In genomic region chr14:54488646-54489317, GRCh38 we compare ENCODE assay signal across 1 cellular context.
TF ChIP-seq lines count a peak whose summit lies in the region.

Gene GMFB, minus strand, starts transcription at chr14:54488980. Its CDS starts 53 bp downstream, at chr14:54488927.

TF ChIP-seq in HepG2, 621 proteins besides CTCF, POLR2A, EP300 and RAD21 (continued from another document and continues in another):
- TF ChIP-seq, protein P1, sequence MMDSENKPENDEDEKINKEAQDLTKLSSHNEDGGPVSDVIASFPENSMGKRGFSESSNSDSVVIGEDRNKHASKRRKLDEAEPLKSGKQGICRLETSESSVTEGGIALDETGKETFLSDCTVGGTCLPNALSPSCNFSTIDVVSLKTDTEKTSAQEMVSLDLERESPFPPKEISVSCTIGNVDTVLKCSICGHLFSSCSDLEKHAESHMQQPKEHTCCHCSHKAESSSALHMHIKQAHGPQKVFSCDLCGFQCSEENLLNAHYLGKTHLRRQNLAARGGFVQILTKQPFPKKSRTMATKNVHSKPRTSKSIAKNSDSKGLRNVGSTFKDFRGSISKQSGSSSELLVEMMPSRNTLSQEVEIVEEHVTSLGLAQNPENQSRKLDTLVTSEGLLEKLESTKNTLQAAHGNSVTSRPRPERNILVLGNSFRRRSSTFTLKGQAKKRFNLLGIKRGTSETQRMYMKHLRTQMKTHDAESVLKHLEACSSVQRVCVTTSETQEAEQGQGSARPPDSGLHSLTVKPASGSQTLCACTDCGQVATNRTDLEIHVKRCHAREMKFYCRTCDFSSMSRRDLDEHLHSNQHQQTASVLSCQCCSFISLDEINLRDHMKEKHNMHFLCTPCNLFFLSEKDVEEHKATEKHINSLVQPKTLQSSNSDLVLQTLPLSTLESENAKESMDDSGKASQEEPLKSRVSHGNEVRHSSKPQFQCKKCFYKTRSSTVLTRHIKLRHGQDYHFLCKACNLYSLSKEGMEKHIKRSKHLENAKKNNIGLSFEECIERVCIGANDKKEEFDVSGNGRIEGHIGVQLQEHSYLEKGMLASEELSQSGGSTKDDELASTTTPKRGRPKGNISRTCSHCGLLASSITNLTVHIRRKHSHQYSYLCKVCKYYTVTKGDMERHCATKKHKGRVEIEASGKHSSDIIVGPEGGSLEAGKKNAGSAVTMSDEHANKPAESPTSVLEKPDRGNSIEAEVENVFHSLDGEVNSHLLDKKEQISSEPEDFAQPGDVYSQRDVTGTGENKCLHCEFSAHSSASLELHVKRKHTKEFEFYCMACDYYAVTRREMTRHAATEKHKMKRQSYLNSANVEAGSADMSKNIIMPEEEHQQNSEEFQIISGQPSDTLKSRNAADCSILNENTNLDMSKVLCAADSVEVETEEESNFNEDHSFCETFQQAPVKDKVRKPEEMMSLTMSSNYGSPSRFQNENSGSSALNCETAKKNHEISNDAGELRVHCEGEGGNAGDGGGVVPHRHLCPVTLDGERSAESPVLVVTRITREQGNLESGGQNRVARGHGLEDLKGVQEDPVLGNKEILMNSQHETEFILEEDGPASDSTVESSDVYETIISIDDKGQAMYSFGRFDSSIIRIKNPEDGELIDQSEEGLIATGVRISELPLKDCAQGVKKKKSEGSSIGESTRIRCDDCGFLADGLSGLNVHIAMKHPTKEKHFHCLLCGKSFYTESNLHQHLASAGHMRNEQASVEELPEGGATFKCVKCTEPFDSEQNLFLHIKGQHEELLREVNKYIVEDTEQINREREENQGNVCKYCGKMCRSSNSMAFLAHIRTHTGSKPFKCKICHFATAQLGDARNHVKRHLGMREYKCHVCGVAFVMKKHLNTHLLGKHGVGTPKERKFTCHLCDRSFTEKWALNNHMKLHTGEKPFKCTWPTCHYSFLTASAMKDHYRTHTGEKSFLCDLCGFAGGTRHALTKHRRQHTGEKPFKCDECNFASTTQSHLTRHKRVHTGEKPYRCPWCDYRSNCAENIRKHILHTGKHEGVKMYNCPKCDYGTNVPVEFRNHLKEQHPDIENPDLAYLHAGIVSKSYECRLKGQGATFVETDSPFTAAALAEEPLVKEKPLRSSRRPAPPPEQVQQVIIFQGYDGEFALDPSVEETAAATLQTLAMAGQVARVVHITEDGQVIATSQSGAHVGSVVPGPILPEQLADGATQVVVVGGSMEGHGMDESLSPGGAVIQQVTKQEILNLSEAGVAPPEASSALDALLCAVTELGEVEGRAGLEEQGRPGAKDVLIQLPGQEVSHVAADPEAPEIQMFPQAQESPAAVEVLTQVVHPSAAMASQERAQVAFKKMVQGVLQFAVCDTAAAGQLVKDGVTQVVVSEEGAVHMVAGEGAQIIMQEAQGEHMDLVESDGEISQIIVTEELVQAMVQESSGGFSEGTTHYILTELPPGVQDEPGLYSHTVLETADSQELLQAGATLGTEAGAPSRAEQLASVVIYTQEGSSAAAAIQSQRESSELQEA (CRISPR knock-in tag; IDR thresholded peaks at IDR 0.05; ENCODE audit: not compliant biosample characterization): peak; percentile 57
- TF ChIP-seq ZNF550 (CRISPR knock-in tag; IDR thresholded peaks at IDR 0.05; ENCODE audit: borderline replicate concordance) (no peak; the same call in 1 of the 2 replicates), ZNF883 (CRISPR knock-in tag; IDR thresholded peaks at IDR 0.05; ENCODE audit: not compliant biosample characterization) (peak; percentile 67), PHF5A (CRISPR knock-in tag; IDR thresholded peaks at IDR 0.05; ENCODE audit: low read depth, unreplicated experiment) (no peak), GPN1 (CRISPR knock-in tag; IDR thresholded peaks at IDR 0.05; ENCODE audit: borderline replicate concordance) (no peak), THAP8 (CRISPR knock-in tag; IDR thresholded peaks at IDR 0.05; ENCODE audit: borderline replicate concordance) (no peak), NCOA5 (CRISPR knock-in tag; IDR thresholded peaks at IDR 0.05) (no peak), PBX2 (CRISPR knock-in tag; IDR thresholded peaks at IDR 0.05) (no peak), CREB1 (IDR thresholded peaks at IDR 0.05) (no peak), CREB1 (CRISPR knock-in tag; IDR thresholded peaks at IDR 0.05) (peak; percentile 39; the same call in 1 of the 2 replicates), ZNF639 (CRISPR knock-in tag; conservative IDR thresholded peaks at IDR 0.05) (0 out of 2 replicates have a peak, but pooled peaks have one; percentile 30), GMEB1 (CRISPR knock-in tag; IDR thresholded peaks at IDR 0.05; ENCODE audit: borderline replicate concordance) (peak; percentile 39), MIER2 (CRISPR knock-in tag; IDR thresholded peaks at IDR 0.05) (no peak; the same call in 1 of the 2 replicates), SP2 (CRISPR knock-in tag; IDR thresholded peaks at IDR 0.05) (no peak), NFATC3 (CRISPR knock-in tag; IDR thresholded peaks at IDR 0.05) (no peak), ZNF563 (CRISPR knock-in tag; IDR thresholded peaks at IDR 0.05) (peak; percentile 88), ZNF777 (CRISPR knock-in tag; IDR thresholded peaks at IDR 0.05) (no peak; the same call in none of the 2 replicates), ZNF484 (CRISPR knock-in tag; IDR thresholded peaks at IDR 0.05; ENCODE audit: borderline replicate concordance, low read depth) (no peak), TBP (CRISPR knock-in tag; IDR thresholded peaks at IDR 0.05) (no peak), CENPT (CRISPR knock-in tag; IDR thresholded peaks at IDR 0.05; ENCODE audit: low read depth) (0 out of 2 replicates have a peak, but pooled peaks have one; percentile 39), ZNF281 (CRISPR knock-in tag; IDR thresholded peaks at IDR 0.05; ENCODE audit: borderline replicate concordance) (0 out of 2 replicates have a peak, but pooled peaks have one; percentile 5), GTF3A (CRISPR knock-in tag; conservative IDR thresholded peaks at IDR 0.05) (no peak), ESRRA (CRISPR knock-in tag; IDR thresholded peaks at IDR 0.05; ENCODE audit: low read depth) (no peak; the same call in 1 of the 2 replicates), CAMTA2 (CRISPR knock-in tag; IDR thresholded peaks at IDR 0.05; ENCODE audit: borderline replicate concordance) (no peak), NFE2L2 (IDR thresholded peaks at IDR 0.05; ENCODE audit: low read length) (no peak)
- TF ChIP-seq, protein P2, sequence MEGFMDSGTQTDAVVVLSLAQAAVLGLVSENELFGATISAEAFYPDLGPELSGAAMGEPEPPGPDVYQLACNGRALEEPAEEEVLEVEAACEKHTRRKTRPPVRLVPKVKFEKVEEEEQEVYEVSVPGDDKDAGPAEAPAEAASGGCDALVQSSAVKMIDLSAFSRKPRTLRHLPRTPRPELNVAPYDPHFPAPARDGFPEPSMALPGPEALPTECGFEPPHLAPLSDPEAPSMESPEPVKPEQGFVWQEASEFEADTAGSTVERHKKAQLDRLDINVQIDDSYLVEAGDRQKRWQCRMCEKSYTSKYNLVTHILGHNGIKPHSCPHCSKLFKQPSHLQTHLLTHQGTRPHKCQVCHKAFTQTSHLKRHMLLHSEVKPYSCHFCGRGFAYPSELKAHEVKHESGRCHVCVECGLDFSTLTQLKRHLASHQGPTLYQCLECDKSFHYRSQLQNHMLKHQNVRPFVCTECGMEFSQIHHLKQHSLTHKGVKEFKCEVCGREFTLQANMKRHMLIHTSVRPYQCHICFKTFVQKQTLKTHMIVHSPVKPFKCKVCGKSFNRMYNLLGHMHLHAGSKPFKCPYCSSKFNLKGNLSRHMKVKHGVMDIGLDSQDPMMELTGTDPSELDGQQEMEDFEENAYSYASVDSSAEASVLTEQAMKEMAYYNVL (CRISPR knock-in tag; IDR thresholded peaks at IDR 0.05; ENCODE audit: borderline replicate concordance): peak; percentile 70; the same call in 1 of the 2 replicates
- TF ChIP-seq, protein P3, sequence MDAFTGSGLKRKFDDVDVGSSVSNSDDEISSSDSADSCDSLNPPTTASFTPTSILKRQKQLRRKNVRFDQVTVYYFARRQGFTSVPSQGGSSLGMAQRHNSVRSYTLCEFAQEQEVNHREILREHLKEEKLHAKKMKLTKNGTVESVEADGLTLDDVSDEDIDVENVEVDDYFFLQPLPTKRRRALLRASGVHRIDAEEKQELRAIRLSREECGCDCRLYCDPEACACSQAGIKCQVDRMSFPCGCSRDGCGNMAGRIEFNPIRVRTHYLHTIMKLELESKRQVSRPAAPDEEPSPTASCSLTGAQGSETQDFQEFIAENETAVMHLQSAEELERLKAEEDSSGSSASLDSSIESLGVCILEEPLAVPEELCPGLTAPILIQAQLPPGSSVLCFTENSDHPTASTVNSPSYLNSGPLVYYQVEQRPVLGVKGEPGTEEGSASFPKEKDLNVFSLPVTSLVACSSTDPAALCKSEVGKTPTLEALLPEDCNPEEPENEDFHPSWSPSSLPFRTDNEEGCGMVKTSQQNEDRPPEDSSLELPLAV (CRISPR knock-in tag; conservative IDR thresholded peaks at IDR 0.05; ENCODE audit: low read depth): no peak
- TF ChIP-seq, protein P4, sequence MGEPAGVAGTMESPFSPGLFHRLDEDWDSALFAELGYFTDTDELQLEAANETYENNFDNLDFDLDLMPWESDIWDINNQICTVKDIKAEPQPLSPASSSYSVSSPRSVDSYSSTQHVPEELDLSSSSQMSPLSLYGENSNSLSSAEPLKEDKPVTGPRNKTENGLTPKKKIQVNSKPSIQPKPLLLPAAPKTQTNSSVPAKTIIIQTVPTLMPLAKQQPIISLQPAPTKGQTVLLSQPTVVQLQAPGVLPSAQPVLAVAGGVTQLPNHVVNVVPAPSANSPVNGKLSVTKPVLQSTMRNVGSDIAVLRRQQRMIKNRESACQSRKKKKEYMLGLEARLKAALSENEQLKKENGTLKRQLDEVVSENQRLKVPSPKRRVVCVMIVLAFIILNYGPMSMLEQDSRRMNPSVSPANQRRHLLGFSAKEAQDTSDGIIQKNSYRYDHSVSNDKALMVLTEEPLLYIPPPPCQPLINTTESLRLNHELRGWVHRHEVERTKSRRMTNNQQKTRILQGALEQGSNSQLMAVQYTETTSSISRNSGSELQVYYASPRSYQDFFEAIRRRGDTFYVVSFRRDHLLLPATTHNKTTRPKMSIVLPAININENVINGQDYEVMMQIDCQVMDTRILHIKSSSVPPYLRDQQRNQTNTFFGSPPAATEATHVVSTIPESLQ (CRISPR knock-in tag; conservative IDR thresholded peaks at IDR 0.05): no peak
- TF ChIP-seq, protein P5, sequence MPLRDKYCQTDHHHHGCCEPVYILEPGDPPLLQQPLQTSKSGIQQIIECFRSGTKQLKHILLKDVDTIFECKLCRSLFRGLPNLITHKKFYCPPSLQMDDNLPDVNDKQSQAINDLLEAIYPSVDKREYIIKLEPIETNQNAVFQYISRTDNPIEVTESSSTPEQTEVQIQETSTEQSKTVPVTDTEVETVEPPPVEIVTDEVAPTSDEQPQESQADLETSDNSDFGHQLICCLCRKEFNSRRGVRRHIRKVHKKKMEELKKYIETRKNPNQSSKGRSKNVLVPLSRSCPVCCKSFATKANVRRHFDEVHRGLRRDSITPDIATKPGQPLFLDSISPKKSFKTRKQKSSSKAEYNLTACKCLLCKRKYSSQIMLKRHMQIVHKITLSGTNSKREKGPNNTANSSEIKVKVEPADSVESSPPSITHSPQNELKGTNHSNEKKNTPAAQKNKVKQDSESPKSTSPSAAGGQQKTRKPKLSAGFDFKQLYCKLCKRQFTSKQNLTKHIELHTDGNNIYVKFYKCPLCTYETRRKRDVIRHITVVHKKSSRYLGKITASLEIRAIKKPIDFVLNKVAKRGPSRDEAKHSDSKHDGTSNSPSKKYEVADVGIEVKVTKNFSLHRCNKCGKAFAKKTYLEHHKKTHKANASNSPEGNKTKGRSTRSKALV (CRISPR knock-in tag; IDR thresholded peaks at IDR 0.05): no peak
